ENCODE assay signal across 2 cellular contexts in the genomic region with DNA sequence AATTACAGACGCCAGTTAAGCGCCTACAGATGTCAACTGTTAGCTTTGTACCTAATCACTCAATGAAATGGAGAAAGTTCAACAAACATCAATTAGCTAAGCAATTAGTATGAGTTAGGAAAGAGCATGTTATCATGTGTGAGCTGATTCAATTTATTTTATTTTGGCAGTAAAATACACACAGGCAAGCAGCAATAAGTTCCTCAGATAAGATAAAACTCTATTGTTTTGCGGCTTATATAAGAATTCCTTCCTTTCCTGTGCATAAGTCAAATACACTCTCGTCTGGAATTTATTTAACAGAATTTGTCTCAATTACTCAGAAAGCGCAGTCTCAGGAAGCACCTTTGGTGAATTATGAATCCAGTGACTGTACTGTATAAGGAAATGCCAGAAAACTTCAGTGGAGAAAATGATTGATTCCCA.
TF ChIP-seq lines count a peak whose summit lies in the region.

No MANE protein-coding gene starts in this region.

TF ChIP-seq in GM12878, 131 proteins besides CTCF, POLR2A, EP300 and RAD21:
- TF ChIP-seq, protein P1, sequence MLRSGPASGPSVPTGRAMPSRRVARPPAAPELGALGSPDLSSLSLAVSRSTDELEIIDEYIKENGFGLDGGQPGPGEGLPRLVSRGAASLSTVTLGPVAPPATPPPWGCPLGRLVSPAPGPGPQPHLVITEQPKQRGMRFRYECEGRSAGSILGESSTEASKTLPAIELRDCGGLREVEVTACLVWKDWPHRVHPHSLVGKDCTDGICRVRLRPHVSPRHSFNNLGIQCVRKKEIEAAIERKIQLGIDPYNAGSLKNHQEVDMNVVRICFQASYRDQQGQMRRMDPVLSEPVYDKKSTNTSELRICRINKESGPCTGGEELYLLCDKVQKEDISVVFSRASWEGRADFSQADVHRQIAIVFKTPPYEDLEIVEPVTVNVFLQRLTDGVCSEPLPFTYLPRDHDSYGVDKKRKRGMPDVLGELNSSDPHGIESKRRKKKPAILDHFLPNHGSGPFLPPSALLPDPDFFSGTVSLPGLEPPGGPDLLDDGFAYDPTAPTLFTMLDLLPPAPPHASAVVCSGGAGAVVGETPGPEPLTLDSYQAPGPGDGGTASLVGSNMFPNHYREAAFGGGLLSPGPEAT (IDR thresholded peaks at IDR 0.05; ENCODE audit: low read depth) = no peak
- TF ChIP-seq, protein P2, sequence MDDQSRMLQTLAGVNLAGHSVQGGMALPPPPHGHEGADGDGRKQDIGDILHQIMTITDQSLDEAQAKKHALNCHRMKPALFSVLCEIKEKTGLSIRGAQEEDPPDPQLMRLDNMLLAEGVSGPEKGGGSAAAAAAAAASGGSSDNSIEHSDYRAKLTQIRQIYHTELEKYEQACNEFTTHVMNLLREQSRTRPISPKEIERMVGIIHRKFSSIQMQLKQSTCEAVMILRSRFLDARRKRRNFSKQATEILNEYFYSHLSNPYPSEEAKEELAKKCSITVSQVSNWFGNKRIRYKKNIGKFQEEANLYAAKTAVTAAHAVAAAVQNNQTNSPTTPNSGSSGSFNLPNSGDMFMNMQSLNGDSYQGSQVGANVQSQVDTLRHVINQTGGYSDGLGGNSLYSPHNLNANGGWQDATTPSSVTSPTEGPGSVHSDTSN (IDR thresholded peaks at IDR 0.05; ENCODE audit: insufficient replicate concordance, low read depth, low read length) = no peak
- TF ChIP-seq SMC3 (IDR thresholded peaks at IDR 0.05; ENCODE audit: borderline replicate concordance, low read length) (no peak), CBX3 (IDR thresholded peaks at IDR 0.05; ENCODE audit: borderline replicate concordance, low read depth) (no peak), NFXL1 (IDR thresholded peaks at IDR 0.05; ENCODE audit: borderline replicate concordance) (no peak), ZNF384 (IDR thresholded peaks at IDR 0.05; ENCODE audit: borderline replicate concordance, low read depth, low read length) (no peak)
- TF ChIP-seq, protein P3, sequence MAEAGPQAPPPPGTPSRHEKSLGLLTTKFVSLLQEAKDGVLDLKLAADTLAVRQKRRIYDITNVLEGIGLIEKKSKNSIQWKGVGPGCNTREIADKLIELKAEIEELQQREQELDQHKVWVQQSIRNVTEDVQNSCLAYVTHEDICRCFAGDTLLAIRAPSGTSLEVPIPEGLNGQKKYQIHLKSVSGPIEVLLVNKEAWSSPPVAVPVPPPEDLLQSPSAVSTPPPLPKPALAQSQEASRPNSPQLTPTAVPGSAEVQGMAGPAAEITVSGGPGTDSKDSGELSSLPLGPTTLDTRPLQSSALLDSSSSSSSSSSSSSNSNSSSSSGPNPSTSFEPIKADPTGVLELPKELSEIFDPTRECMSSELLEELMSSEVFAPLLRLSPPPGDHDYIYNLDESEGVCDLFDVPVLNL (IDR thresholded peaks at IDR 0.05; ENCODE audit: low read depth, low read length) = no peak
- TF ChIP-seq, protein P4, sequence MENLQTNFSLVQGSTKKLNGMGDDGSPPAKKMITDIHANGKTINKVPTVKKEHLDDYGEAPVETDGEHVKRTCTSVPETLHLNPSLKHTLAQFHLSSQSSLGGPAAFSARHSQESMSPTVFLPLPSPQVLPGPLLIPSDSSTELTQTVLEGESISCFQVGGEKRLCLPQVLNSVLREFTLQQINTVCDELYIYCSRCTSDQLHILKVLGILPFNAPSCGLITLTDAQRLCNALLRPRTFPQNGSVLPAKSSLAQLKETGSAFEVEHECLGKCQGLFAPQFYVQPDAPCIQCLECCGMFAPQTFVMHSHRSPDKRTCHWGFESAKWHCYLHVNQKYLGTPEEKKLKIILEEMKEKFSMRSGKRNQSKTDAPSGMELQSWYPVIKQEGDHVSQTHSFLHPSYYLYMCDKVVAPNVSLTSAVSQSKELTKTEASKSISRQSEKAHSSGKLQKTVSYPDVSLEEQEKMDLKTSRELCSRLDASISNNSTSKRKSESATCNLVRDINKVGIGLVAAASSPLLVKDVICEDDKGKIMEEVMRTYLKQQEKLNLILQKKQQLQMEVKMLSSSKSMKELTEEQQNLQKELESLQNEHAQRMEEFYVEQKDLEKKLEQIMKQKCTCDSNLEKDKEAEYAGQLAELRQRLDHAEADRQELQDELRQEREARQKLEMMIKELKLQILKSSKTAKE (IDR thresholded peaks at IDR 0.05; ENCODE audit: low read depth, poor library complexity, severe bottlenecking) = no peak

TF ChIP-seq in neural cell, 6 proteins besides CTCF, POLR2A, EP300 and RAD21 (continued from another document):
- TF ChIP-seq SMC3 (conservative IDR thresholded peaks at IDR 0.05; ENCODE audit: poor library complexity) (no peak), EZH2 (IDR thresholded peaks at IDR 0.05; ENCODE audit: borderline replicate concordance, insufficient read depth, low read length, poor library complexity, severe bottlenecking) (no peak), POLR2AphosphoS5 (IDR thresholded peaks at IDR 0.05) (no peak)
- TF ChIP-seq, protein P5, sequence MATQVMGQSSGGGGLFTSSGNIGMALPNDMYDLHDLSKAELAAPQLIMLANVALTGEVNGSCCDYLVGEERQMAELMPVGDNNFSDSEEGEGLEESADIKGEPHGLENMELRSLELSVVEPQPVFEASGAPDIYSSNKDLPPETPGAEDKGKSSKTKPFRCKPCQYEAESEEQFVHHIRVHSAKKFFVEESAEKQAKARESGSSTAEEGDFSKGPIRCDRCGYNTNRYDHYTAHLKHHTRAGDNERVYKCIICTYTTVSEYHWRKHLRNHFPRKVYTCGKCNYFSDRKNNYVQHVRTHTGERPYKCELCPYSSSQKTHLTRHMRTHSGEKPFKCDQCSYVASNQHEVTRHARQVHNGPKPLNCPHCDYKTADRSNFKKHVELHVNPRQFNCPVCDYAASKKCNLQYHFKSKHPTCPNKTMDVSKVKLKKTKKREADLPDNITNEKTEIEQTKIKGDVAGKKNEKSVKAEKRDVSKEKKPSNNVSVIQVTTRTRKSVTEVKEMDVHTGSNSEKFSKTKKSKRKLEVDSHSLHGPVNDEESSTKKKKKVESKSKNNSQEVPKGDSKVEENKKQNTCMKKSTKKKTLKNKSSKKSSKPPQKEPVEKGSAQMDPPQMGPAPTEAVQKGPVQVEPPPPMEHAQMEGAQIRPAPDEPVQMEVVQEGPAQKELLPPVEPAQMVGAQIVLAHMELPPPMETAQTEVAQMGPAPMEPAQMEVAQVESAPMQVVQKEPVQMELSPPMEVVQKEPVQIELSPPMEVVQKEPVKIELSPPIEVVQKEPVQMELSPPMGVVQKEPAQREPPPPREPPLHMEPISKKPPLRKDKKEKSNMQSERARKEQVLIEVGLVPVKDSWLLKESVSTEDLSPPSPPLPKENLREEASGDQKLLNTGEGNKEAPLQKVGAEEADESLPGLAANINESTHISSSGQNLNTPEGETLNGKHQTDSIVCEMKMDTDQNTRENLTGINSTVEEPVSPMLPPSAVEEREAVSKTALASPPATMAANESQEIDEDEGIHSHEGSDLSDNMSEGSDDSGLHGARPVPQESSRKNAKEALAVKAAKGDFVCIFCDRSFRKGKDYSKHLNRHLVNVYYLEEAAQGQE (IDR thresholded peaks at IDR 0.05; ENCODE audit: borderline replicate concordance) = no peak
TF ChIP-seq in neural cell: peak in this region for 0.
